In the genomic region with DNA sequence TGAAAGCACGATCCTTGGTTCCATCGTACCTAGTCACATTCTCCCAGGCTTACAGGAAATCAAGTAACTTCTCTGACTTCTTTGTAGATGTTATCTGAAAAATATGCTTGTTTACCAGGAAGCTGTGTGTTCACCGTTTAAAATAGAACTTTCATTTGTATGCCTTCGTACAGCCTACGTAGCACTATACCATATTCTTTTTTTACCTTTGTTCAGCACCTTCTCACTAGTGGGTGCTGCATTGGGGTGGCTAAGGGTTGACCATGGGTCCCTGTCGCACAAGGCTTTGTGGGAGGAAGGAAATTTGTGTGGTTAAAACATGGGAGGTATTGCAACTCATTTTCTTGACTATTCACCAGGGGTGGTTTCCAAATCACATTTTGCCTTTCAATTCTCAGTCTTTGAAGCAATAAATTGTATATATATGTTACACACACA, we compare ENCODE assay signal across 9 cellular contexts. TPM values are rescaled to one million over a fixed set of nuclear protein-coding genes. Genes with fewer than 3 reads are reported as not detected.
DNase-seq lines count a peak whose midpoint lies in the region; ATAC-seq, FAIRE-seq and TF ChIP-seq lines count a peak whose summit lies in the region.
"Had no signal": no experiment of that assay in that cellular context is flagged by ENCODE, and none has a peak within 500 bp of the region (broad histone marks: within the 10 kb centered on the region; RNA-seq: fewer than 3 reads in every experiment).

No MANE protein-coding gene starts in this region.

- H3K36me3 Mint-ChIP-seq in IgD-negative memory B cell = peaks cover 9% of the 10 kb centered on the region
- peaks cover 24% of the 10 kb centered on the region for H3K36me3 Mint-ChIP-seq in activated naive CD8-positive, alpha-beta T cell

- H3K4me3 Mint-ChIP-seq in IgD-negative memory B cell = peak overlapping the region in 3 of 4 donors; percentile 6 to 45 (median 30)
- peak overlapping the region; percentile 84 for H3K4me3 Mint-ChIP-seq in activated naive CD8-positive, alpha-beta T cell

- peaks cover 31 to 37% (median 32%) of the 10 kb centered on the region in 3 donors for H3K4me1 Mint-ChIP-seq in IgD-negative memory B cell
- peaks cover 78% of the 10 kb centered on the region for H3K4me1 Mint-ChIP-seq in activated naive CD8-positive, alpha-beta T cell (ENCODE audit: low read depth)

- H3K27me3 Mint-ChIP-seq in IgD-negative memory B cell = no peaks in the 10 kb centered on the region
- no peaks in the 10 kb centered on the region for H3K27me3 Mint-ChIP-seq in activated naive CD8-positive, alpha-beta T cell

- ATAC-seq in left ventricle myocardium superior = no peak

- FAIRE-seq in frontal cortex (lab: Jason Lieb, UNC) = no peak

- no peak overlapping the region for H3K4me3 ChIP-seq in left ventricle myocardium inferior
- no peak overlapping the region for H3K4me3 ChIP-seq in thymus (ENCODE audit: low read length)
- H3K4me3 ChIP-seq in H7 (ENCODE audit: insufficient read depth, low read depth, low read length) = no peak overlapping the region

- no peaks in the 10 kb centered on the region for H3K9me3 Mint-ChIP-seq in IgD-negative memory B cell
- no peaks in the 10 kb centered on the region for H3K9me3 Mint-ChIP-seq in activated naive CD8-positive, alpha-beta T cell (ENCODE audit: low read depth)

- H3K9me3 ChIP-seq in left ventricle myocardium inferior (replicated peaks) (no peaks in the 10 kb centered on the region), thymus (ENCODE audit: control insufficient read depth) (no peaks in the 10 kb centered on the region)

- H3K27me3 ChIP-seq in left ventricle myocardium inferior (ENCODE audit: low read depth) = no peaks in the 10 kb centered on the region
- no peaks in the 10 kb centered on the region for H3K27me3 ChIP-seq in thymus (ENCODE audit: control insufficient read depth, insufficient read depth)
- H3K27me3 ChIP-seq in H7 (ENCODE audit: control insufficient read depth, insufficient read depth, low read length) = no peaks in the 10 kb centered on the region

- H3K36me3 ChIP-seq in left ventricle myocardium inferior (peaks cover 30% of the 10 kb centered on the region), thymus (ENCODE audit: control insufficient read depth, insufficient read depth) (peaks cover 8% of the 10 kb centered on the region), H7 (replicated peaks; ENCODE audit: control insufficient read depth, insufficient read depth, low read length) (no peaks in the 10 kb centered on the region)

- DNase-seq in left ventricle myocardium inferior (no peak), left ventricle myocardium superior (no peak), SHP77 treated with DMSO at 0.1 percent for 48 hours (lab: John Stamatoyannopoulos, UW) (no peak), H7 (no peak), frontal cortex (ENCODE audit: low spot score in 2 of 2) (no peak)
- DNase-seq: NCI-H2171 had no signal

- H3K27ac ChIP-seq in left ventricle myocardium inferior (replicated peaks) = peak overlapping the region; percentile 62
- peak overlapping the region; percentile 82 for H3K27ac ChIP-seq in thymus (ENCODE audit: low read depth)

- peaks cover 5% of the 10 kb centered on the region for H3K4me1 ChIP-seq in left ventricle myocardium inferior
- peaks cover 11% of the 10 kb centered on the region for H3K4me1 ChIP-seq in thymus (ENCODE audit: control insufficient read depth, insufficient read depth, low read length)

- WGBS in thymus = 7% methylated on average over 6 of the region's 6 CpGs

- no peak for TF ChIP-seq CTCF in left ventricle myocardium inferior (IDR thresholded peaks at IDR 0.05; ENCODE audit: borderline replicate concordance)

- intact Hi-C loops in left ventricle myocardium inferior (cut with micrococcal nuclease) (no loop called here), left ventricle myocardium superior (cut with micrococcal nuclease) (no loop called here)

- peak overlapping the region in 2 of 3 donors; percentile 4 to 88 for H3K27ac Mint-ChIP-seq in IgD-negative memory B cell
- peak overlapping the region; percentile 95 for H3K27ac Mint-ChIP-seq in activated naive CD8-positive, alpha-beta T cell

RNA-seq across cellular contexts. Expression of a gene that starts 16.6 kb away (rescaled TPM):
- total RNA-seq in left ventricle myocardium inferior = 8.6 TPM
- 11.8 TPM for total RNA-seq in left ventricle myocardium superior
- 51.9 TPM for polyA plus RNA-seq in IgD-negative memory B cell
- 35.2 TPM for polyA plus RNA-seq in thymus
- 18.9 and 28.6 TPM in 2 replicates for total RNA-seq in H7 (2014; rRNA removed; shearing (Covaris generic))
- total RNA-seq in frontal cortex = 26.9 TPM

RNA-seq across cellular contexts. Expression of a gene that starts 59.0 kb away (rescaled TPM):
- total RNA-seq in left ventricle myocardium inferior (182 TPM), left ventricle myocardium superior (257 TPM), frontal cortex (not detected)
- polyA plus RNA-seq in IgD-negative memory B cell (not detected), thymus (10.5 TPM)
- total RNA-seq in H7 (2014; rRNA removed; shearing (Covaris generic)) = 0.26 and 0.42 TPM in 2 replicates

Comparison
In these comparisons a context has a peak if more than half of its experiments do, and no peak if none do; other contexts are left out.
1. RNA of a gene that starts 59.0 kb away (total RNA-seq): 257 TPM in left ventricle myocardium superior (single experiment) and 182 TPM in left ventricle myocardium inferior (single experiment); 0.26 to 0.42 TPM in H7 and not detected in frontal cortex (single experiment); every median in the first group is over 100 times any median in the second.